23 cellular contexts compared by ENCODE assay signal in genomic region chr14:29111554-29111953, GRCh38.
"Had no signal": no experiment of that assay in that cellular context is flagged by ENCODE, and none has a peak within 500 bp of the region (broad histone marks: within the 10 kb centered on the region; RNA-seq: fewer than 3 reads in every experiment).

No MANE protein-coding gene starts in this region.

- H3K4me1 ChIP-seq: adrenal gland, breast epithelium, tibial artery had no signal

- H3K4me3 Mint-ChIP-seq: activated CD4-positive, alpha-beta T cell treated with anti-CD3 and anti-CD28 coated beads for 36 hours; activated T-helper 1 cell treated with anti-CD3 and anti-CD28 coated beads, Interleukin-12 subunit alpha, Interleukin-12 subunit beta, Interleukin-2, Interleukin-4 antibody, amounts not matched to agents 30 ng/mL and 10 ng/mL and 1 ng/mL, durations not matched to agents 14 hours and 24 hours and 36 hours; mesothelial cell of epicardium; nephron progenitor cell; T-helper 17 cell had no signal

- H3K27me3 ChIP-seq: adrenal gland, breast epithelium, tibial artery had no signal

- H3K4me3 ChIP-seq: adrenal gland, breast epithelium, coronary artery, lung, tibial artery had no signal

- H3K36me3 Mint-ChIP-seq: activated naive CD4-positive, alpha-beta T cell treated with anti-CD3 and anti-CD28 coated beads, Interleukin-2, amount 50 U/mL, for 72 hours; mesothelial cell of epicardium had no signal

- FAIRE-seq: astrocyte, islet of Langerhans, urothelium cell line had no signal

- H3K9me3 ChIP-seq: breast epithelium, tibial artery had no signal

- H3K36me3 ChIP-seq: breast epithelium, tibial artery had no signal

- ATAC-seq: activated CD4-positive, alpha-beta T cell treated with anti-CD3 and anti-CD28 coated beads for 36 hours; activated naive CD4-positive, alpha-beta T cell treated with anti-CD3 and anti-CD28 coated beads, Interleukin-2, amount 50 U/mL, for 72 hours; esophagus mucosa; stimulated activated naive CD8-positive, alpha-beta T cell treated with anti-CD3 and anti-CD28 coated beads, Interleukin-15, Interleukin-2, amounts not matched to agents 100 U/mL and 50 U/mL, for 24 hours; T-helper 17 cell had no signal

- H3K9me3 Mint-ChIP-seq: mesothelial cell of epicardium, nephron progenitor cell had no signal

- H3K27me3 Mint-ChIP-seq: activated CD4-positive, alpha-beta T cell treated with anti-CD3 and anti-CD28 coated beads for 36 hours; T-helper 17 cell had no signal

- DNase-seq: activated CD4-positive, alpha-beta T cell treated with anti-CD3 and anti-CD28 coated beads for 36 hours; activated CD4-positive, alpha-beta T cell treated with anti-CD3 and anti-CD28 coated beads, Interleukin-2, amount 50 U/mL, for 48 hours; activated gamma-delta T cell treated with Interleukin-2 at 50 U/mL for 16 hours; activated T-cell treated with anti-CD3 and anti-CD28 coated beads for 4 hours; adrenal gland; effector CD4-positive, alpha-beta T cell; nephron progenitor cell; nucleus accumbens; stimulated activated CD4-positive, alpha-beta T cell treated with anti-CD3 and anti-CD28 coated beads, Interleukin-2, amount 100 ng/mL, for 24 hours; stimulated activated naive CD8-positive, alpha-beta T cell treated with anti-CD3 and anti-CD28 coated beads, Interleukin-15, Interleukin-2, amounts not matched to agents 100 U/mL and 50 U/mL, for 24 hours; substantia nigra; T-helper 17 cell; tibial artery had no signal

- H3K27ac ChIP-seq: adrenal gland, breast epithelium, coronary artery, tibial artery had no signal

- H3K4me1 Mint-ChIP-seq: activated CD4-positive, alpha-beta T cell treated with anti-CD3 and anti-CD28 coated beads for 36 hours; mesothelial cell of epicardium; nephron progenitor cell; T-helper 17 cell had no signal

- H3K27ac Mint-ChIP-seq: activated CD4-positive, alpha-beta T cell treated with anti-CD3 and anti-CD28 coated beads for 36 hours; activated naive CD4-positive, alpha-beta T cell treated with anti-CD3 and anti-CD28 coated beads, Interleukin-2, amount 50 U/mL, for 72 hours; activated T-helper 1 cell treated with anti-CD3 and anti-CD28 coated beads, Interleukin-12 subunit alpha, Interleukin-12 subunit beta, Interleukin-2, Interleukin-4 antibody, amounts not matched to agents 30 ng/mL and 10 ng/mL and 1 ng/mL, durations not matched to agents 14 hours and 24 hours and 36 hours; mesothelial cell of epicardium; nephron progenitor cell; T-helper 17 cell had no signal
